In genomic region chr4:74157116-74157742, GRCh38 we compare ENCODE assay signal across 9 cellular contexts. TPM values are rescaled to one million over a fixed set of nuclear protein-coding genes. Genes with fewer than 3 reads are reported as not detected.
DNase-seq lines count a peak whose midpoint lies in the region; ATAC-seq and TF ChIP-seq lines count a peak whose summit lies in the region.
"Had no signal": no experiment of that assay in that cellular context is flagged by ENCODE, and none has a peak within 500 bp of the region (broad histone marks: within the 10 kb centered on the region; RNA-seq: fewer than 3 reads in every experiment).

No MANE protein-coding gene starts in this region.

- peak overlapping the region; percentile 65 for H3K4me2 ChIP-seq in neuronal stem cell (ENCODE audit: insufficient read depth, low read length, poor library complexity, severe bottlenecking)

- WGBS in neuronal stem cell (ENCODE audit: extremely low coverage in 2 of 2, insufficient read length in 2 of 2, insufficient replicate concordance in 1 of 2), 2 donors, result no CpG with 5 or more reads among the region's 4 CpGs

- no peak overlapping the region for H4K91ac ChIP-seq in neuronal stem cell (ENCODE audit: low read depth, low read length, poor library complexity)

- no peak overlapping the region for H2AK5ac ChIP-seq in neuronal stem cell (ENCODE audit: low read depth, low read length)

- H3K9me3 ChIP-seq in Panc1 (ENCODE audit: control insufficient read depth, insufficient read depth, low read depth, low read length), result no peaks in the 10 kb centered on the region
- H3K9me3 ChIP-seq in neuronal stem cell (replicated peaks in 1 of 2; ENCODE audit: control insufficient read depth in 2 of 2, insufficient read depth in 1 of 2, low read depth in 1 of 2, low read length in 2 of 2), result peaks cover 0 to 7% of the 10 kb centered on the region in 2 donors

- H3K23ac ChIP-seq in neuronal stem cell (ENCODE audit: low read depth, low read length, poor library complexity), result no peak overlapping the region

- ATAC-seq in Panc1 (peak; percentile 14; the same call in 1 of the 2 replicates), GM21528 (IDR thresholded peaks at IDR 0.05; ENCODE audit: low FRiP score, unreplicated experiment) (no peak)

- H3K9ac ChIP-seq in neuronal stem cell (ENCODE audit: low read depth, low read length, poor library complexity), result peak overlapping the region; percentile 53

- no TSS peak for BruUV-seq in Panc1 (replicated peaks; lab: Mats Ljungman, UMichigan)

- in situ Hi-C loops in Panc1 (cut with HindIII; ENCODE audit: low pct_unique_long_range_greater_than_20kb, low sequenced_read_pairs), result no loop called here

- no peak for DNase-seq in GM06990 (ENCODE audit: extremely low read depth, insufficient read length)
- DNase-seq in Panc1 (ENCODE audit: low read depth, low spot score), result no peak
- peak; percentile 25 for DNase-seq in epithelial cell of esophagus (ENCODE audit: low read depth)
- peak; percentile 9 for DNase-seq in neuronal stem cell (ENCODE audit: low spot score)
- DNase-seq in NCI-H2196 treated with DMSO at 0.1 percent for 48 hours (lab: John Stamatoyannopoulos, UW; ENCODE audit: unreplicated experiment), result no peak
- no peak for DNase-seq in MV-4-11 (lab: John Stamatoyannopoulos, UW)
- no peak for DNase-seq in NCI-H524 treated with DMSO at 0.1 percent for 48 hours (lab: John Stamatoyannopoulos, UW)

- no peak for TF ChIP-seq CTCF in GM06990 (IDR thresholded peaks at IDR 0.05; ENCODE audit: insufficient read depth, low read length, poor library complexity, severe bottlenecking)
- TF ChIP-seq CTCF in Panc1 (IDR thresholded peaks at IDR 0.05), result no peak
- no peak for TF ChIP-seq CTCF in epithelial cell of esophagus (IDR thresholded peaks at IDR 0.05; ENCODE audit: insufficient read depth, low read depth, low read length, missing control alignments)

- H3K27ac ChIP-seq in Panc1 (ENCODE audit: low read length) (peak overlapping the region; percentile 95), neuronal stem cell (replicated peaks; ENCODE audit: low read length) (peak overlapping the region; percentile 45)

- H3K27me3 ChIP-seq in GM06990 (replicated peaks; ENCODE audit: control insufficient read depth, insufficient read depth, low read length) (no peaks in the 10 kb centered on the region), Panc1 (ENCODE audit: control insufficient read depth, insufficient read depth, low read length) (no peaks in the 10 kb centered on the region; the same call in 1 of the 2 replicates), neuronal stem cell (ENCODE audit: control insufficient read depth in 3 of 3, insufficient read depth in 3 of 3, low read depth in 1 of 3, low read length in 3 of 3) (no peaks in the 10 kb centered on the region)

- no peaks in the 10 kb centered on the region for H3K79me1 ChIP-seq in neuronal stem cell (ENCODE audit: low read depth, low read length)

- no peak overlapping the region for H2BK12ac ChIP-seq in neuronal stem cell (ENCODE audit: low read length)

- CTCF ChIA-PET in Panc1 (lab: Charles Lee), result no interaction called here

- no peak overlapping the region for H2BK15ac ChIP-seq in neuronal stem cell (ENCODE audit: low read length)

- H3K4me3 ChIP-seq in GM06990 (replicated peaks; ENCODE audit: low read depth, low read length), result peak overlapping the region; percentile 85
- H3K4me3 ChIP-seq in Panc1 (ENCODE audit: low read depth in 2 of 2, low read length in 2 of 2), result peak overlapping the region; percentile 70 to 78
- H3K4me3 ChIP-seq in epithelial cell of esophagus (ENCODE audit: low read length), result peak overlapping the region; percentile 81
- H3K4me3 ChIP-seq in neuronal stem cell (ENCODE audit: low read length in 2 of 2), result peak overlapping the region; percentile 68 to 93

- peak overlapping the region; percentile 88 for H2AFZ ChIP-seq in neuronal stem cell (ENCODE audit: low read length)

- H2BK120ac ChIP-seq in neuronal stem cell (ENCODE audit: low read depth, low read length), result no peak overlapping the region

- intact Hi-C loops in Panc1 (cut with micrococcal nuclease; ENCODE audit: unreplicated experiment), result no loop called here

- H3K36me3 ChIP-seq in GM06990 (ENCODE audit: control insufficient read depth, insufficient read depth, low read length) (no peaks in the 10 kb centered on the region), Panc1 (ENCODE audit: control insufficient read depth, insufficient read depth, low read length) (peaks cover 2% of the 10 kb centered on the region), neuronal stem cell (replicated peaks in 1 of 2; ENCODE audit: control insufficient read depth in 2 of 2, insufficient read depth in 2 of 2, low read length in 2 of 2) (peaks cover 2 to 25% of the 10 kb centered on the region in 2 donors)

- no peak overlapping the region for H4K8ac ChIP-seq in neuronal stem cell (ENCODE audit: low read depth, low read length)

- H3K18ac ChIP-seq in neuronal stem cell (ENCODE audit: low read length), result peak overlapping the region; percentile 90

- no peak overlapping the region for H2BK5ac ChIP-seq in neuronal stem cell (ENCODE audit: low read length)

- H3K4me1 ChIP-seq in Panc1 (ENCODE audit: control insufficient read depth, insufficient read depth, low read length) (peaks cover 3% of the 10 kb centered on the region; the same call in 1 of the 2 replicates), neuronal stem cell (ENCODE audit: control insufficient read depth in 2 of 2, insufficient read depth in 1 of 2, low read depth in 1 of 2, low read length in 2 of 2) (peaks cover 3 to 6% of the 10 kb centered on the region in 2 donors)

- POLR2A ChIA-PET in Panc1 (lab: Charles Lee), result interaction anchor here (0.5 kb wide), 2 partner anchors 206 to 532 kb away, joined by 3 read pairs; no protein-coding TSS in a partner anchor

- no peak overlapping the region for H3K4ac ChIP-seq in neuronal stem cell (ENCODE audit: low read length)

- H3K14ac ChIP-seq in neuronal stem cell (ENCODE audit: low read length), result no peak overlapping the region

RNA-seq across cellular contexts. Expression of gene MTHFD2L, which starts 0.7 kb away (rescaled TPM):
- 6.6 TPM for total RNA-seq in Panc1 (2021; ENCODE audit: unreplicated experiment)
- polyA plus RNA-seq in Panc1 (2012; ENCODE audit: insufficient read length), result 4.3 TPM
- 8.4 TPM for polyA plus RNA-seq in neuronal stem cell (2013, experiment 1 of 2)
- polyA plus RNA-seq in neuronal stem cell (2013, experiment 2 of 2), result 8.6 TPM

RNA-seq across cellular contexts. Expression of gene CXCL2, which starts 58.2 kb away (rescaled TPM):
- 0.80 TPM for total RNA-seq in Panc1 (2021; ENCODE audit: unreplicated experiment)
- polyA plus RNA-seq in Panc1 (2012; ENCODE audit: insufficient read length), result 0.97 TPM
- polyA plus RNA-seq in neuronal stem cell (2013, experiment 1 of 2), result 0.25 TPM
- polyA plus RNA-seq in neuronal stem cell (2013, experiment 2 of 2), result 0.28 TPM
- total RNA-seq: activated CD8-positive, alpha-beta memory T cell treated with anti-CD3 and anti-CD28 coated beads for 36 hours had no signal

Comparison
In these comparisons a context has a peak if more than half of its experiments do, and no peak if none do; other contexts are left out.
1. DNase-seq: peak in epithelial cell of esophagus (single experiment) and neuronal stem cell (single experiment); none in GM06990 (single experiment), Panc1 (single experiment), NCI-H2196 treated with DMSO at 0.1 percent for 48 hours (single experiment), MV-4-11 (single experiment) and NCI-H524 treated with DMSO at 0.1 percent for 48 hours (single experiment).
2. Peak in every context shown above with its lines, with median percentiles within 50 percentile points of each other: H3K4me3 ChIP-seq.